Comparison of ENCODE assay signal across 1 cellular context in the genomic region with DNA sequence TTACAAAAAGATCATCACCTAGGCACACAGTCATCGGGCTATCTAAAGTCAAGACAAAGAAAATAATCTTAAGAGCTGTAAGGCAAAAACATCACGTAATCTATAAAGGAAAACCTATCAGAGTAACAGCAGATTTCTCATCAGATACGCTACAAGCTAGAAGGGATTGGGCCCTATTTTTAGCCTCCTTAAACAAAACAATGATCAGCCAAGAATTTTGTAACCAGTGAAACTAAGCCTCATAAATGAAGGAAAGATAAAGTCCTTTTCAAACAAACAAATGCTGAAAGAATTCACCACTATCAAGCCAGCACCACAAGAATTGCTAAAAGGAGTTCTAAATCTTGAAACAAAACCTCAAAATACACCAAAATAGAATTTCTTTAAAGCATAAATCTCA.
TF ChIP-seq lines count a peak whose summit lies in the region.

No MANE protein-coding gene starts in this region.

TF ChIP-seq in SK-N-SH, 30 proteins besides CTCF, POLR2A, EP300 and RAD21 (continued from another document):
- TF ChIP-seq, protein P1, sequence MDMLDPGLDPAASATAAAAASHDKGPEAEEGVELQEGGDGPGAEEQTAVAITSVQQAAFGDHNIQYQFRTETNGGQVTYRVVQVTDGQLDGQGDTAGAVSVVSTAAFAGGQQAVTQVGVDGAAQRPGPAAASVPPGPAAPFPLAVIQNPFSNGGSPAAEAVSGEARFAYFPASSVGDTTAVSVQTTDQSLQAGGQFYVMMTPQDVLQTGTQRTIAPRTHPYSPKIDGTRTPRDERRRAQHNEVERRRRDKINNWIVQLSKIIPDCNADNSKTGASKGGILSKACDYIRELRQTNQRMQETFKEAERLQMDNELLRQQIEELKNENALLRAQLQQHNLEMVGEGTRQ (IDR thresholded peaks at IDR 0.05; ENCODE audit: borderline replicate concordance, low read depth, low read length) = no peak
- TF ChIP-seq POLR2AphosphoS5 (IDR thresholded peaks at IDR 0.05; ENCODE audit: low read depth, low read length) = no peak
- TF ChIP-seq, protein P2, sequence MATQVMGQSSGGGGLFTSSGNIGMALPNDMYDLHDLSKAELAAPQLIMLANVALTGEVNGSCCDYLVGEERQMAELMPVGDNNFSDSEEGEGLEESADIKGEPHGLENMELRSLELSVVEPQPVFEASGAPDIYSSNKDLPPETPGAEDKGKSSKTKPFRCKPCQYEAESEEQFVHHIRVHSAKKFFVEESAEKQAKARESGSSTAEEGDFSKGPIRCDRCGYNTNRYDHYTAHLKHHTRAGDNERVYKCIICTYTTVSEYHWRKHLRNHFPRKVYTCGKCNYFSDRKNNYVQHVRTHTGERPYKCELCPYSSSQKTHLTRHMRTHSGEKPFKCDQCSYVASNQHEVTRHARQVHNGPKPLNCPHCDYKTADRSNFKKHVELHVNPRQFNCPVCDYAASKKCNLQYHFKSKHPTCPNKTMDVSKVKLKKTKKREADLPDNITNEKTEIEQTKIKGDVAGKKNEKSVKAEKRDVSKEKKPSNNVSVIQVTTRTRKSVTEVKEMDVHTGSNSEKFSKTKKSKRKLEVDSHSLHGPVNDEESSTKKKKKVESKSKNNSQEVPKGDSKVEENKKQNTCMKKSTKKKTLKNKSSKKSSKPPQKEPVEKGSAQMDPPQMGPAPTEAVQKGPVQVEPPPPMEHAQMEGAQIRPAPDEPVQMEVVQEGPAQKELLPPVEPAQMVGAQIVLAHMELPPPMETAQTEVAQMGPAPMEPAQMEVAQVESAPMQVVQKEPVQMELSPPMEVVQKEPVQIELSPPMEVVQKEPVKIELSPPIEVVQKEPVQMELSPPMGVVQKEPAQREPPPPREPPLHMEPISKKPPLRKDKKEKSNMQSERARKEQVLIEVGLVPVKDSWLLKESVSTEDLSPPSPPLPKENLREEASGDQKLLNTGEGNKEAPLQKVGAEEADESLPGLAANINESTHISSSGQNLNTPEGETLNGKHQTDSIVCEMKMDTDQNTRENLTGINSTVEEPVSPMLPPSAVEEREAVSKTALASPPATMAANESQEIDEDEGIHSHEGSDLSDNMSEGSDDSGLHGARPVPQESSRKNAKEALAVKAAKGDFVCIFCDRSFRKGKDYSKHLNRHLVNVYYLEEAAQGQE (IDR thresholded peaks at IDR 0.05; ENCODE audit: low read depth, low read length) = no peak
- TF ChIP-seq NFIC (IDR thresholded peaks at IDR 0.05; ENCODE audit: borderline replicate concordance) = no peak
- TF ChIP-seq RCOR1 (IDR thresholded peaks at IDR 0.05; ENCODE audit: low read length) = no peak
